Comparison of ENCODE assay signal across 19 cellular contexts in genomic region chr9:37758747-37759146, GRCh38. TPM values are rescaled to one million over a fixed set of nuclear protein-coding genes. Genes with fewer than 3 reads are reported as not detected.
DNase-seq lines count a peak whose midpoint lies in the region; ATAC-seq and TF ChIP-seq lines count a peak whose summit lies in the region.
"Had no signal": no experiment of that assay in that cellular context is flagged by ENCODE, and none has a peak within 500 bp of the region (broad histone marks: within the 10 kb centered on the region; RNA-seq: fewer than 3 reads in every experiment).

No MANE protein-coding gene starts in this region.

- H2AFZ ChIP-seq in OCI-LY7 (ENCODE audit: low read length), result no peak overlapping the region

- no peaks in the 10 kb centered on the region for H3K36me3 ChIP-seq in OCI-LY7 (ENCODE audit: insufficient read depth, low read length)
- H3K36me3 ChIP-seq: HAP-1 had no signal

- H3K4me1 ChIP-seq in OCI-LY7 (ENCODE audit: insufficient read depth, low read length, poor library complexity, severe bottlenecking) (no peaks in the 10 kb centered on the region), foreskin keratinocyte (no peaks in the 10 kb centered on the region)

- no peak overlapping the region for H3K4me3 Mint-ChIP-seq in activated T-helper 17 cell treated with anti-CD3 and anti-CD28 coated beads, Interleukin-2, amount 50 U/mL, for 72 hours
- H3K4me3 Mint-ChIP-seq: B cell; CD4-positive, CD25-positive, alpha-beta regulatory T cell; CD8-positive, alpha-beta memory T cell had no signal

- no peaks in the 10 kb centered on the region for H3K9me3 ChIP-seq in OCI-LY7 (ENCODE audit: low read length)
- H3K9me3 ChIP-seq: BLaER1, HAP-1 had no signal

- CTCF ChIA-PET in OCI-LY7 (lab: Charles Lee; ENCODE audit: unreplicated experiment), result no interaction called here

- ATAC-seq in activated T-helper 17 cell treated with anti-CD3 and anti-CD28 coated beads, Interleukin-2, amount 50 U/mL, for 72 hours (replicated peaks), result no peak
- no peak for ATAC-seq in foreskin keratinocyte
- no peak for ATAC-seq in GM18519 (IDR thresholded peaks at IDR 0.05; ENCODE audit: low FRiP score, unreplicated experiment)

- POLR2A ChIA-PET in OCI-LY7 (lab: Charles Lee), result no interaction called here

- no TSS peak for BruUV-seq in OCI-LY7 (replicated peaks; lab: Mats Ljungman, UMichigan)

- no peaks in the 10 kb centered on the region for H4K20me1 ChIP-seq in OCI-LY7 (ENCODE audit: insufficient read depth, low read length)
- H4K20me1 ChIP-seq: BLaER1 had no signal

- no peaks in the 10 kb centered on the region for H3K27me3 ChIP-seq in foreskin keratinocyte
- H3K27me3 ChIP-seq: BLaER1 had no signal

- H3K9me2 ChIP-seq in OCI-LY7 (ENCODE audit: insufficient read depth, low read length), result no peaks in the 10 kb centered on the region

- intact Hi-C loops in OCI-LY7 (cut with micrococcal nuclease; ENCODE audit: unreplicated experiment), result no loop called here

- H3K79me2 ChIP-seq in OCI-LY7 (ENCODE audit: insufficient read depth, low read depth, low read length), result no peaks in the 10 kb centered on the region

- no peak overlapping the region for H3K4me3 ChIP-seq in OCI-LY7 (ENCODE audit: low read depth, low read length, poor library complexity, severe bottlenecking)
- H3K4me3 ChIP-seq: BLaER1, HAP-1 had no signal

- peaks cover 17% of the 10 kb centered on the region for H3K4me1 Mint-ChIP-seq in activated T-helper 17 cell treated with anti-CD3 and anti-CD28 coated beads, Interleukin-2, amount 50 U/mL, for 72 hours

- H3K27ac ChIP-seq in OCI-LY7 (ENCODE audit: low read depth, low read length, poor library complexity, severe bottlenecking), result no peak overlapping the region
- H3K27ac ChIP-seq in foreskin keratinocyte, result no peak overlapping the region
- H3K27ac ChIP-seq: BLaER1, C4-2B had no signal

- H3K36me3 Mint-ChIP-seq in activated T-helper 17 cell treated with anti-CD3 and anti-CD28 coated beads, Interleukin-2, amount 50 U/mL, for 72 hours (ENCODE audit: low read depth), result peaks cover 15% of the 10 kb centered on the region

- H3K27ac Mint-ChIP-seq in activated T-helper 17 cell treated with anti-CD3 and anti-CD28 coated beads, Interleukin-2, amount 50 U/mL, for 72 hours, result peak overlapping the region; percentile 45
- H3K27ac Mint-ChIP-seq: B cell had no signal

- DNase-seq in OCI-LY7 (ENCODE audit: low spot score), result no peak
- no peak for DNase-seq in foreskin keratinocyte
- DNase-seq in NCI-H345 treated with DMSO at 0.1 percent for 48 hours (lab: John Stamatoyannopoulos, UW; ENCODE audit: unreplicated experiment), result no peak
- no peak for DNase-seq in activated CD4-positive, alpha-beta T cell treated with anti-CD3 and anti-CD28 coated beads, Interleukin-2, amount 50 U/mL, for 4 hours
- DNase-seq in SKM-1 treated with dmso at 0.1 percent for 144 hours (lab: John Stamatoyannopoulos, UW; ENCODE audit: unreplicated experiment), result no peak
- DNase-seq: Calu3; CD4-positive, CD25-positive, alpha-beta regulatory T cell; CD8-positive, alpha-beta memory T cell; COR-L47; DMS53; DMS79 treated with DMSO at 0.1 percent for 48 hours; GF-D8; GOT3 had no signal

- TF ChIP-seq CTCF in OCI-LY7 (conservative IDR thresholded peaks at IDR 0.05; ENCODE audit: low read length) (peak; percentile 27; the same call in 1 of the 2 replicates), foreskin keratinocyte (conservative IDR thresholded peaks at IDR 0.05) (peak; percentile 9)

- H3K27me3 Mint-ChIP-seq in activated T-helper 17 cell treated with anti-CD3 and anti-CD28 coated beads, Interleukin-2, amount 50 U/mL, for 72 hours, result no peaks in the 10 kb centered on the region
- H3K27me3 Mint-ChIP-seq: B cell; CD4-positive, CD25-positive, alpha-beta regulatory T cell; CD8-positive, alpha-beta memory T cell had no signal

- no peaks in the 10 kb centered on the region for H3K9me3 Mint-ChIP-seq in activated T-helper 17 cell treated with anti-CD3 and anti-CD28 coated beads, Interleukin-2, amount 50 U/mL, for 72 hours
- H3K9me3 Mint-ChIP-seq: CD4-positive, CD25-positive, alpha-beta regulatory T cell; CD8-positive, alpha-beta memory T cell had no signal

- no peak overlapping the region for H3K4me2 ChIP-seq in OCI-LY7 (ENCODE audit: low read length)
- H3K4me2 ChIP-seq: BLaER1 had no signal

RNA-seq across cellular contexts. Expression of gene TRMT10B, which starts 5.1 kb away (rescaled TPM):
- not detected in 2 replicates for total RNA-seq in OCI-LY7 (2014; rRNA removed; shearing (Covaris generic))
- 2.8 and 3.0 TPM in 2 replicates for total RNA-seq in OCI-LY7 (2022)
- total RNA-seq in activated T-helper 17 cell treated with anti-CD3 and anti-CD28 coated beads, Interleukin-2, amount 50 U/mL, for 72 hours, result 10 to 100 TPM in 1 of 2 donors, 1 to 10 TPM in 1; 9.9 to 13.1 TPM
- 3.8 and 4.3 TPM in 2 replicates for total RNA-seq in foreskin keratinocyte
- 3.6 and 4.5 TPM in 2 replicates for polyA plus RNA-seq in foreskin keratinocyte

RNA-seq across cellular contexts. Expression of gene EXOSC3, which starts 26.1 kb away (rescaled TPM):
- total RNA-seq in OCI-LY7 (2014; rRNA removed; shearing (Covaris generic)), result 82.6 and 111 TPM in 2 replicates
- total RNA-seq in OCI-LY7 (2022) (91.8 and 103 TPM in 2 replicates), foreskin keratinocyte (40.6 and 51.1 TPM in 2 replicates)
- 10 to 100 TPM; 57.9 to 98.4 TPM for total RNA-seq in activated T-helper 17 cell treated with anti-CD3 and anti-CD28 coated beads, Interleukin-2, amount 50 U/mL, for 72 hours
- 62.7 and 83.3 TPM in 2 replicates for polyA plus RNA-seq in foreskin keratinocyte

RNA-seq across cellular contexts. Expression of gene DCAF10, which starts 41.9 kb away (rescaled TPM):
- 10.9 and 12.8 TPM in 2 replicates for total RNA-seq in OCI-LY7 (2014; rRNA removed; shearing (Covaris generic))
- total RNA-seq in OCI-LY7 (2022), result 20.8 and 24.9 TPM in 2 replicates
- 10 to 100 TPM in 1 of 2 donors, 1 to 10 TPM in 1; 9.7 to 12.0 TPM for total RNA-seq in activated T-helper 17 cell treated with anti-CD3 and anti-CD28 coated beads, Interleukin-2, amount 50 U/mL, for 72 hours
- 19.3 and 23.2 TPM in 2 replicates for total RNA-seq in foreskin keratinocyte
- polyA plus RNA-seq in foreskin keratinocyte, result 9.5 and 9.7 TPM in 2 replicates
